Comparison of ENCODE assay signal across 7 cellular contexts in the genomic region with DNA sequence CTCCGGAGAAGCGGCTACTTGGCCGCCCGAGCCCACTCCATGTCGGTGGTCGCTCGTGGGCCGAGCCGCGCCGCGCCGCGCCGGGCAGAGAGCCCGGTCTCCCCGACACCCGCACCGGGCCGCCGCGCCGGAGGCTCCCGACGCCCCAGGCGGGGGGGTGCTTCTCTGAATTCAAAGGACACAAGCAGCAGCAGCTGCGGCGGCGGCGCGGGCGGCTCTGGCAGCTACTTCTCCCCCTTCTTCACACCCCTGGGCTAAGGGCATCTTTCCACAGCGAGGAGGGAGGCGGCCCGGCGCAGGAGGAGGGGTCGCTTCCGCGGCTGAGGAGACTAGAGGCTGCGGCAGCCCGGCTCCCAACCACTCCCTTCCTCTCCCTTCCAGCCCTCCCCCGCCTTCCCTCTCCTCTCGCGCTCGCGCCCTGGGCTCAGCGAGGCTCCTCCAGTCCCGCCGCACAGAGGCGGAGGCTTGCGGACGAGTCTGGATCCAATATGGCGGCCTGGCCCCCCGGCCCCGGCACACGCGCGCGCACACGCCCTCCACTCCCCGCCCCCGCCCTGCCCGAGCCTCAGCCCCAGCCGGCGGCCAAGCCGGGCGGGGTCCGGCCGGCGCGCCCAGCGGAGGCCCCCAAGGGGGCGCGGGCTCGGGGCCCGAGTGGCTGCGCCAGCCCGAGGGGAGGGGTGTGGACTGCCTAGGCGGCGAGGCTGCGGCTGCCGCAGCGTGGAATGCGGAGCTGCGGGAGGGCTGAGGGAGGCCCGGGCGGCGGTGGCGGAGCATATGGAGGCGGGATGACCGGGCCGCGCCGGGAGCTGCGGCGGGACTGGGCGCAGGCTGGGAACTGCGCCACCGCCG. TPM values are rescaled to one million over a fixed set of nuclear protein-coding genes. Genes with fewer than 3 reads are reported as not detected.
DNase-seq lines count a peak whose midpoint lies in the region; ATAC-seq and TF ChIP-seq lines count a peak whose summit lies in the region.

A gene with protein sequence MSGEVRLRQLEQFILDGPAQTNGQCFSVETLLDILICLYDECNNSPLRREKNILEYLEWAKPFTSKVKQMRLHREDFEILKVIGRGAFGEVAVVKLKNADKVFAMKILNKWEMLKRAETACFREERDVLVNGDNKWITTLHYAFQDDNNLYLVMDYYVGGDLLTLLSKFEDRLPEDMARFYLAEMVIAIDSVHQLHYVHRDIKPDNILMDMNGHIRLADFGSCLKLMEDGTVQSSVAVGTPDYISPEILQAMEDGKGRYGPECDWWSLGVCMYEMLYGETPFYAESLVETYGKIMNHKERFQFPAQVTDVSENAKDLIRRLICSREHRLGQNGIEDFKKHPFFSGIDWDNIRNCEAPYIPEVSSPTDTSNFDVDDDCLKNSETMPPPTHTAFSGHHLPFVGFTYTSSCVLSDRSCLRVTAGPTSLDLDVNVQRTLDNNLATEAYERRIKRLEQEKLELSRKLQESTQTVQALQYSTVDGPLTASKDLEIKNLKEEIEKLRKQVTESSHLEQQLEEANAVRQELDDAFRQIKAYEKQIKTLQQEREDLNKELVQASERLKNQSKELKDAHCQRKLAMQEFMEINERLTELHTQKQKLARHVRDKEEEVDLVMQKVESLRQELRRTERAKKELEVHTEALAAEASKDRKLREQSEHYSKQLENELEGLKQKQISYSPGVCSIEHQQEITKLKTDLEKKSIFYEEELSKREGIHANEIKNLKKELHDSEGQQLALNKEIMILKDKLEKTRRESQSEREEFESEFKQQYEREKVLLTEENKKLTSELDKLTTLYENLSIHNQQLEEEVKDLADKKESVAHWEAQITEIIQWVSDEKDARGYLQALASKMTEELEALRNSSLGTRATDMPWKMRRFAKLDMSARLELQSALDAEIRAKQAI (N-terminal part only) (minus strand): TSS at position 490 of the 849 bp plus-strand sequence. CDS start 1,310 bp downstream, outside the sequence.

- TF ChIP-seq POLR2A in transverse colon (IDR thresholded peaks at IDR 0.05): peak; percentile 81

- DNase-seq in GM13977 (ENCODE audit: low spot score): peak; percentile 73
- peak; percentile 84 for DNase-seq in HK-2 (ENCODE audit: unreplicated experiment)
- peak; percentile 64 to 82 for DNase-seq in PC-9
- DNase-seq in activated naive CD4-positive, alpha-beta T cell treated with anti-CD3 and anti-CD28 coated beads, Interleukin-2, amount 50 U/mL, for 72 hours (ENCODE audit: low spot score in 2 of 2): peak in 1 of 2 donors; percentile 44
- peak; percentile 39 for DNase-seq in germinal center (ENCODE audit: low spot score)
- DNase-seq in transverse colon: peak; percentile 82

- H2AFZ ChIP-seq in PC-9 (peak within 1 kb of the TSS; percentile 92), neural cell (ENCODE audit: low read depth, low read length) (peak within 1 kb of the TSS; percentile 77)

- peaks cover 18% of the 10 kb centered on the region; the same call in 1 of the 2 replicates for H3F3A ChIP-seq in PC-9 (ENCODE audit: insufficient read depth, low read depth)
- peaks cover 4% of the 10 kb centered on the region for H3F3A ChIP-seq in neural cell (ENCODE audit: insufficient read depth, low read length, poor library complexity, severe bottlenecking)

- no peaks in the 10 kb centered on the region for H3K9me3 Mint-ChIP-seq in activated naive CD4-positive, alpha-beta T cell treated with anti-CD3 and anti-CD28 coated beads, Interleukin-2, amount 50 U/mL, for 72 hours

- H3K4me2 ChIP-seq in PC-9 (peak within 1 kb of the TSS; percentile 92), neural cell (ENCODE audit: low read length) (peak within 1 kb of the TSS; percentile 85)

- peaks cover 0 to 6% of the 10 kb centered on the region in 2 donors for H3K36me3 Mint-ChIP-seq in activated naive CD4-positive, alpha-beta T cell treated with anti-CD3 and anti-CD28 coated beads, Interleukin-2, amount 50 U/mL, for 72 hours

- H3K9me2 ChIP-seq in PC-9 (ENCODE audit: insufficient read depth) (no peaks in the 10 kb centered on the region), neural cell (ENCODE audit: insufficient read depth, low read length) (no peaks in the 10 kb centered on the region)

- no TSS peak for BruUV-seq in PC-9 (replicated peaks; lab: Mats Ljungman, UMichigan)

- WGBS in transverse colon (ENCODE audit: low coverage in 1 of 2), 2 donors: 3% methylated on average over 69 of the region's 100 CpGs; no CpG with 5 or more reads in 1 of the 2 donors

- in situ Hi-C loops in GM13977 (cut with MboI; ENCODE audit: low pct_unique_long_range_greater_than_20kb, low sequenced_read_pairs, unreplicated experiment) (no loop called here), transverse colon (cut with MboI; ENCODE audit: low pct_ligation_motif_present in 1 of 4, low pct_unique_long_range_greater_than_20kb in 1 of 4, low sequenced_read_pairs in 3 of 4) (no loop called here)

- peaks cover 37% of the 10 kb centered on the region for H3K4me1 ChIP-seq in PC-9 (replicated peaks; ENCODE audit: insufficient read depth)
- H3K4me1 ChIP-seq in transverse colon: peaks cover 0 to 57% (median 6%) of the 10 kb centered on the region in 4 donors

- H3K9ac ChIP-seq in neural cell (ENCODE audit: low read length): peak within 1 kb of the TSS; percentile 86

- H3K79me2 ChIP-seq in PC-9 (ENCODE audit: low read depth): peaks cover 45% of the 10 kb centered on the region
- peaks cover 41% of the 10 kb centered on the region for H3K79me2 ChIP-seq in neural cell (replicated peaks; ENCODE audit: insufficient read depth, low read length)

- H3K27me3 ChIP-seq in PC-9 (ENCODE audit: insufficient read depth, low read depth) (no peaks in the 10 kb centered on the region), neural cell (ENCODE audit: insufficient read depth, low read depth, low read length) (no peaks in the 10 kb centered on the region), transverse colon (no peaks in the 10 kb centered on the region)

- TF ChIP-seq CTCF in GM13977 (IDR thresholded peaks at IDR 0.05; ENCODE audit: extremely low read depth, insufficient read depth, missing control alignments): no peak
- no peak for TF ChIP-seq CTCF in PC-9 (conservative IDR thresholded peaks at IDR 0.05)
- no peak for TF ChIP-seq CTCF in neural cell (IDR thresholded peaks at IDR 0.05; ENCODE audit: poor library complexity, severe bottlenecking)
- no peak for TF ChIP-seq CTCF in transverse colon (IDR thresholded peaks at IDR 0.05)

- ATAC-seq in activated naive CD4-positive, alpha-beta T cell treated with anti-CD3 and anti-CD28 coated beads, Interleukin-2, amount 50 U/mL, for 72 hours: peak; percentile 83 to 84

- peak within 1 kb of the TSS; percentile 77 for H3K4me3 ChIP-seq in PC-9
- H3K4me3 ChIP-seq in neural cell (ENCODE audit: low read length): peak within 1 kb of the TSS; percentile 84
- H3K4me3 ChIP-seq in transverse colon: peak within 1 kb of the TSS; percentile 74 to 87 (median 80)

- peak within 1 kb of the TSS; percentile 73 for H3K27ac ChIP-seq in PC-9
- peak within 1 kb of the TSS; percentile 92 for H3K27ac ChIP-seq in neural cell (ENCODE audit: low read length)
- peak within 1 kb of the TSS; percentile 96 to 99 (median 97) for H3K27ac ChIP-seq in transverse colon

- H4K20me1 ChIP-seq in PC-9 (ENCODE audit: insufficient read depth): peaks cover 20% of the 10 kb centered on the region
- H4K20me1 ChIP-seq in neural cell (ENCODE audit: insufficient read depth): no peaks in the 10 kb centered on the region

- H3K27ac Mint-ChIP-seq in activated naive CD4-positive, alpha-beta T cell treated with anti-CD3 and anti-CD28 coated beads, Interleukin-2, amount 50 U/mL, for 72 hours: peak within 1 kb of the TSS in 1 of 2 donors; percentile 77

- intact Hi-C loops in PC-9 (cut with micrococcal nuclease; ENCODE audit: unreplicated experiment) (loop anchor here (1.0 to 10.0 kb wide), 2 partner anchors 39 to 183 kb away; no protein-coding TSS in a partner anchor), transverse colon (cut with DNase I; ENCODE audit: low total_unique reads) (no loop called here)

- no peaks in the 10 kb centered on the region for H3K9me3 ChIP-seq in PC-9 (ENCODE audit: insufficient read depth, low read depth)
- no peaks in the 10 kb centered on the region for H3K9me3 ChIP-seq in neural cell (ENCODE audit: low read length)
- H3K9me3 ChIP-seq in transverse colon: no peaks in the 10 kb centered on the region

- TF ChIP-seq EP300 in neural cell (conservative IDR thresholded peaks at IDR 0.05; ENCODE audit: poor library complexity, severe bottlenecking) (no peak), transverse colon (IDR thresholded peaks at IDR 0.05; ENCODE audit: low read depth) (no peak)

- no peaks in the 10 kb centered on the region for H3K36me3 ChIP-seq in PC-9 (ENCODE audit: low read depth)
- no peaks in the 10 kb centered on the region for H3K36me3 ChIP-seq in neural cell (ENCODE audit: insufficient read depth, low read length)
- no peaks in the 10 kb centered on the region for H3K36me3 ChIP-seq in transverse colon

- CTCF ChIA-PET in PC-9 (lab: Charles Lee): interaction anchor here (0.6 to 1.2 kb wide), 2 partner anchors 32 to 83 kb away, joined by 3 to 5 read pairs; no protein-coding TSS in a partner anchor

- TF ChIP-seq RAD21 in neural cell (conservative IDR thresholded peaks at IDR 0.05): peak; percentile 28

- POLR2A ChIA-PET in PC-9 (lab: Charles Lee; ENCODE audit: unreplicated experiment): interaction anchor here (0.6 kb wide), 2 partner anchors 19 to 379 kb away, joined by 4 to 5 read pairs; no protein-coding TSS in a partner anchor

TF ChIP-seq in neural cell, 6 proteins besides CTCF, POLR2A, EP300 and RAD21 (continues in another document):
- TF ChIP-seq EZH2 (IDR thresholded peaks at IDR 0.05; ENCODE audit: borderline replicate concordance, insufficient read depth, low read length, poor library complexity, severe bottlenecking) (no peak), POLR2AphosphoS5 (IDR thresholded peaks at IDR 0.05) (peak; percentile 78), TAF1 (IDR thresholded peaks at IDR 0.05; ENCODE audit: low read depth) (peak; percentile 81), SMC3 (conservative IDR thresholded peaks at IDR 0.05; ENCODE audit: poor library complexity) (peak; percentile 41), MXI1 (conservative IDR thresholded peaks at IDR 0.05; ENCODE audit: poor library complexity, severe bottlenecking) (no peak)

RNA-seq across cellular contexts. Expression of the gene that starts here (rescaled TPM):
- total RNA-seq in PC-9 (2021): 45.5 and 47.5 TPM in 2 replicates
- 1 to 10 TPM in 1 of 2 donors, under 1 TPM in 1; 0.87 to 7.3 TPM for total RNA-seq in activated naive CD4-positive, alpha-beta T cell treated with anti-CD3 and anti-CD28 coated beads, Interleukin-2, amount 50 U/mL, for 72 hours
- 22.9 and 26.8 TPM in 2 replicates for polyA plus RNA-seq in neural cell
- polyA minus RNA-seq in neural cell: 159 and 180 TPM in 2 replicates
- 100 to 1,000 TPM in 1 of 4 donors, 10 to 100 TPM in 3; 49.0 to 102 (median 54.2) TPM for total RNA-seq in transverse colon
